18 cellular contexts compared by ENCODE assay signal in genomic region chr7:69517985-69518731, GRCh38.
A peak's percentile ranks its signal among the peaks of the same experiment; 100 is the strongest.
DNase-seq lines count a peak whose midpoint lies in the region; ATAC-seq, FAIRE-seq and TF ChIP-seq lines count a peak whose summit lies in the region.
"Had no signal": no experiment of that assay in that cellular context is flagged by ENCODE, and none has a peak within 500 bp of the region (broad histone marks: within the 10 kb centered on the region; RNA-seq: fewer than 3 reads in every experiment).

No MANE protein-coding gene starts in this region.

- H3K4me2 ChIP-seq in HepG2 (ENCODE audit: low read depth, low read length) = no peak overlapping the region

- H3K27me3 ChIP-seq in right lobe of liver = no peaks in the 10 kb centered on the region
- H3K27me3 ChIP-seq in HepG2 (ENCODE audit: control insufficient read depth in 1 of 2, insufficient read depth in 2 of 2, low read length in 2 of 2) = no peaks in the 10 kb centered on the region
- H3K27me3 ChIP-seq: pancreas had no signal

- H3K4me3 Mint-ChIP-seq in neural crest cell = no peak overlapping the region
- H3K4me3 Mint-ChIP-seq: mesothelial cell of epicardium, T-cell had no signal

- CTCF ChIA-PET in HepG2 (lab: Yijun Ruan, JAX; ENCODE audit: low intra/inter-chr PET ratio, low total read pairs) = no interaction called here

- WGBS in right lobe of liver (ENCODE audit: insufficient coverage, low coverage, low lambda C conversion rate, missing lambda C conversion rate) = 76% methylated on average over 11 of the region's 14 CpGs
- 44% methylated on average over 11 of the region's 14 CpGs for WGBS in HepG2 (ENCODE audit: low lambda C conversion rate)

- H3K79me2 ChIP-seq in HepG2 (ENCODE audit: insufficient read depth, low read length) = no peaks in the 10 kb centered on the region

- intact Hi-C loops in right lobe of liver (cut with DNase I) (no loop called here), HepG2 (cut with micrococcal nuclease; ENCODE audit: unreplicated experiment) (no loop called here)

- no peak for TF ChIP-seq CTCF in right lobe of liver (IDR thresholded peaks at IDR 0.05)
- no peak for TF ChIP-seq CTCF in HepG2 (CRISPR knock-in tag; IDR thresholded peaks at IDR 0.05)
- TF ChIP-seq CTCF in neural crest cell (conservative IDR thresholded peaks at IDR 0.05) = no peak

- no peak for TF ChIP-seq RAD21 in HepG2 (CRISPR knock-in tag; IDR thresholded peaks at IDR 0.05)

- H3K27me3 Mint-ChIP-seq in neural crest cell (ENCODE audit: low read depth) = peaks cover 87% of the 10 kb centered on the region
- H3K27me3 Mint-ChIP-seq: T-cell had no signal

- H3K27ac ChIP-seq in right lobe of liver (no peak overlapping the region), HepG2 (ENCODE audit: extremely low read length, insufficient read depth, low read length) (no peak overlapping the region)
- H3K27ac ChIP-seq: pancreas, RWPE1, WERI-Rb-1 had no signal

- in situ Hi-C loops in HepG2 (cut with HindIII; ENCODE audit: extremely low pct_ligation_motif_present, low pct_unique_long_range_greater_than_20kb) = no loop called here

- H3K9me3 Mint-ChIP-seq in neural crest cell = no peaks in the 10 kb centered on the region
- H3K9me3 Mint-ChIP-seq: mesothelial cell of epicardium had no signal

- H4K20me1 ChIP-seq in HepG2 (ENCODE audit: insufficient read depth, low read length) = no peaks in the 10 kb centered on the region

- no peak for TF ChIP-seq POLR2A in right lobe of liver (IDR thresholded peaks at IDR 0.05)
- TF ChIP-seq POLR2A in HepG2 (IDR thresholded peaks at IDR 0.05; ENCODE audit: insufficient read depth in 1 of 2, low read depth in 2 of 2, low read length in 2 of 2) = no peak

- TF ChIP-seq EP300 in HepG2 (IDR thresholded peaks at IDR 0.05; ENCODE audit: low read depth in 2 of 2, low read length in 2 of 2) = no peak
- TF ChIP-seq EP300 in HepG2 (CRISPR knock-in tag; IDR thresholded peaks at IDR 0.05; ENCODE audit: borderline replicate concordance) = no peak

- FAIRE-seq in HepG2 (lab: Jason Lieb, UNC) (no peak), endometrium (lab: Jason Lieb, UNC) (peak; percentile 39)
- FAIRE-seq: A204.1, keratinocyte, pancreas had no signal

- no TSS peak for BruUV-seq in HepG2 (replicated peaks; lab: Mats Ljungman, UMichigan)

- peak; percentile 65 to 93 (median 80) for ATAC-seq in right lobe of liver
- ATAC-seq in HepG2 = no peak
- ATAC-seq in esophagus mucosa = no peak
- ATAC-seq: pancreas, T-cell had no signal

- H2AFZ ChIP-seq in HepG2 (ENCODE audit: low read length) = no peak overlapping the region

- peak overlapping the region; percentile 3 for H3K27ac Mint-ChIP-seq in neural crest cell (ENCODE audit: unreplicated experiment)
- H3K27ac Mint-ChIP-seq: mesothelial cell of epicardium, T-cell had no signal

- DNase-seq in right lobe of liver (peak; percentile 45 to 60 (median 60)), HepG2 (ENCODE audit: low spot score) (no peak), neural crest cell (ENCODE audit: low read depth, low spot score) (peak; percentile 20), dedifferentiated amniotic fluid mesenchymal stem cell (ENCODE audit: extremely low spot score) (no peak), GOT3 (lab: John Stamatoyannopoulos, UW) (no peak)
- DNase-seq in activated effector memory CD4-positive, alpha-beta T cell treated with anti-CD3 and anti-CD28 coated beads, Interleukin-2, amount 50 U/mL, for 16 hours = no peak
- DNase-seq: activated gamma-delta T cell, NCI-H2029 treated with DMSO at 0.1 percent for 48 hours, NCI-H524 treated with DMSO at 0.1 percent for 48 hours, pancreas, T-cell, WERI-Rb-1 had no signal

- H3K9me3 ChIP-seq in right lobe of liver (no peaks in the 10 kb centered on the region), HepG2 (ENCODE audit: low read length) (no peaks in the 10 kb centered on the region)
- H3K9me3 ChIP-seq: pancreas had no signal

- H3K9ac ChIP-seq in HepG2 (ENCODE audit: insufficient read depth, low read depth, low read length) = no peak overlapping the region

- H3K4me1 ChIP-seq in right lobe of liver (no peaks in the 10 kb centered on the region), HepG2 (ENCODE audit: insufficient read depth, low read length) (no peaks in the 10 kb centered on the region)
- H3K4me1 ChIP-seq: pancreas had no signal

- no peak overlapping the region for H3K4me3 ChIP-seq in right lobe of liver
- H3K4me3 ChIP-seq in HepG2 (replicated peaks in 1 of 3; ENCODE audit: insufficient read depth in 1 of 3, low read depth in 2 of 3, low read length in 3 of 3) = no peak overlapping the region
- H3K4me3 ChIP-seq: pancreas had no signal

- POLR2A ChIA-PET in HepG2 (lab: Yijun Ruan, JAX) = no interaction called here

- H3K36me3 ChIP-seq in right lobe of liver = no peaks in the 10 kb centered on the region
- no peaks in the 10 kb centered on the region for H3K36me3 ChIP-seq in HepG2 (replicated peaks in 1 of 2; ENCODE audit: control insufficient read depth in 1 of 2, insufficient read depth in 2 of 2, low read length in 2 of 2)
- H3K36me3 ChIP-seq: pancreas, WERI-Rb-1 had no signal

- H3K4me1 Mint-ChIP-seq in neural crest cell = peaks cover 19% of the 10 kb centered on the region
- H3K4me1 Mint-ChIP-seq: T-cell had no signal

- H3K36me3 Mint-ChIP-seq in neural crest cell (ENCODE audit: low read depth) = no peaks in the 10 kb centered on the region
- H3K36me3 Mint-ChIP-seq: mesothelial cell of epicardium, T-cell had no signal

TF ChIP-seq in HepG2, 621 proteins besides CTCF, POLR2A, EP300 and RAD21:
- TF ChIP-seq ZNF274 (CRISPR knock-in tag; IDR thresholded peaks at IDR 0.05) (no peak), ZNF326 (CRISPR knock-in tag; IDR thresholded peaks at IDR 0.05; ENCODE audit: borderline replicate concordance) (no peak), KDM4B (CRISPR knock-in tag; IDR thresholded peaks at IDR 0.05) (no peak), SKIL (CRISPR knock-in tag; IDR thresholded peaks at IDR 0.05; ENCODE audit: borderline replicate concordance) (no peak), SOX5 (CRISPR knock-in tag; IDR thresholded peaks at IDR 0.05; ENCODE audit: borderline replicate concordance) (no peak), NCOA2 (CRISPR knock-in tag; IDR thresholded peaks at IDR 0.05) (no peak), PLSCR1 (CRISPR knock-in tag; IDR thresholded peaks at IDR 0.05; ENCODE audit: borderline replicate concordance) (no peak), HOXA5 (CRISPR knock-in tag; IDR thresholded peaks at IDR 0.05) (no peak), NFKB2 (CRISPR knock-in tag; IDR thresholded peaks at IDR 0.05; ENCODE audit: borderline replicate concordance) (no peak), ZBTB44 (CRISPR knock-in tag; IDR thresholded peaks at IDR 0.05) (no peak), ZNF17 (CRISPR knock-in tag; IDR thresholded peaks at IDR 0.05) (no peak), DMAP1 (CRISPR knock-in tag; IDR thresholded peaks at IDR 0.05) (no peak), MTF1 (CRISPR knock-in tag; IDR thresholded peaks at IDR 0.05) (no peak), GTF3A (CRISPR knock-in tag; conservative IDR thresholded peaks at IDR 0.05) (no peak), SP1 (IDR thresholded peaks at IDR 0.05) (no peak), SP1 (CRISPR knock-in tag; IDR thresholded peaks at IDR 0.05) (no peak), ZMAT3 (CRISPR knock-in tag; conservative IDR thresholded peaks at IDR 0.05) (no peak), ZNF543 (CRISPR knock-in tag; IDR thresholded peaks at IDR 0.05) (no peak), SCMH1 (CRISPR knock-in tag; IDR thresholded peaks at IDR 0.05; ENCODE audit: borderline replicate concordance) (no peak)

Comparison
In these comparisons a context has a peak if more than half of its experiments do, and no peak if none do; other contexts are left out.
1. ATAC-seq: peak in right lobe of liver (4 of 4); none in HepG2 (single experiment) and esophagus mucosa (single experiment).
2. DNase-seq: peak in right lobe of liver (3 of 3) and neural crest cell (single experiment); none in HepG2 (single experiment), activated effector memory CD4-positive, alpha-beta T cell treated with anti-CD3 and anti-CD28 coated beads, Interleukin-2, amount 50 U/mL, for 16 hours (single experiment), dedifferentiated amniotic fluid mesenchymal stem cell (single experiment) and GOT3 (single experiment).